Comparison of ENCODE assay signal across 15 cellular contexts in genomic region chr6:42239333-42239732, GRCh38. TPM values are rescaled to one million over a fixed set of nuclear protein-coding genes. Genes with fewer than 3 reads are reported as not detected.
DNase-seq lines count a peak whose midpoint lies in the region; ATAC-seq and TF ChIP-seq lines count a peak whose summit lies in the region.
"Had no signal": no experiment of that assay in that cellular context is flagged by ENCODE, and none has a peak within 500 bp of the region (broad histone marks: within the 10 kb centered on the region; RNA-seq: fewer than 3 reads in every experiment).

No MANE protein-coding gene starts in this region.

- no peak for TF ChIP-seq CTCF in right atrium auricular region (IDR thresholded peaks at IDR 0.05)
- TF ChIP-seq CTCF in PC-9 (conservative IDR thresholded peaks at IDR 0.05), result no peak
- TF ChIP-seq CTCF in fibroblast of lung (conservative IDR thresholded peaks at IDR 0.05 in 1 of 2, IDR thresholded peaks at IDR 0.05 in 1 of 2; ENCODE audit: low read depth in 1 of 2, low read length in 2 of 2), result no peak
- no peak for TF ChIP-seq CTCF in suprapubic skin (IDR thresholded peaks at IDR 0.05)

- H3K27me3 Mint-ChIP-seq in activated CD8-positive, alpha-beta memory T cell treated with anti-CD3 and anti-CD28 coated beads, Interleukin-2, amount 10 ng/mL, durations not matched to agents 7 days and 5 days, result no peaks in the 10 kb centered on the region
- H3K27me3 Mint-ChIP-seq: stimulated activated naive CD8-positive, alpha-beta T cell treated with anti-CD3 and anti-CD28 coated beads, Interleukin-15, amount 100 ng/mL, for 72 hours had no signal

- no peak for TF ChIP-seq POLR2A in suprapubic skin (IDR thresholded peaks at IDR 0.05)

- no peaks in the 10 kb centered on the region for H3K9me3 ChIP-seq in right atrium auricular region
- H3K9me3 ChIP-seq in PC-9 (ENCODE audit: insufficient read depth, low read depth), result no peaks in the 10 kb centered on the region
- H3K9me3 ChIP-seq in fibroblast of lung (ENCODE audit: control insufficient read depth, insufficient read depth, low read depth, low read length), result no peaks in the 10 kb centered on the region
- H3K9me3 ChIP-seq in suprapubic skin, result no peaks in the 10 kb centered on the region
- H3K9me3 ChIP-seq: BLaER1 had no signal

- H2AFZ ChIP-seq in PC-9 (no peak overlapping the region; the same call in 1 of the 2 replicates), fibroblast of lung (ENCODE audit: low read length) (no peak overlapping the region)

- no peak overlapping the region for H3K9ac ChIP-seq in fibroblast of lung (ENCODE audit: insufficient read depth, low read length)
- H3K9ac ChIP-seq: BLaER1 had no signal

- no peaks in the 10 kb centered on the region for H3K79me2 ChIP-seq in PC-9 (ENCODE audit: low read depth)
- no peaks in the 10 kb centered on the region for H3K79me2 ChIP-seq in fibroblast of lung (ENCODE audit: control insufficient read depth, insufficient read depth, low read length)

- no TSS peak for BruUV-seq in PC-9 (replicated peaks; lab: Mats Ljungman, UMichigan)

- no peaks in the 10 kb centered on the region for H3K9me2 ChIP-seq in PC-9 (ENCODE audit: insufficient read depth)

- ATAC-seq in Right ventricle myocardium inferior, result peak; percentile 44
- no peak for ATAC-seq in HG03469 (IDR thresholded peaks at IDR 0.05; ENCODE audit: unreplicated experiment)
- ATAC-seq in activated CD8-positive, alpha-beta memory T cell treated with anti-CD3 and anti-CD28 coated beads, Interleukin-2, amount 10 ng/mL, durations not matched to agents 7 days and 5 days, result no peak
- ATAC-seq: stimulated activated naive CD8-positive, alpha-beta T cell treated with anti-CD3 and anti-CD28 coated beads, Interleukin-15, amount 100 ng/mL, for 72 hours had no signal

- peaks cover 0 to 12% of the 10 kb centered on the region in 2 donors for H3K4me1 ChIP-seq in right atrium auricular region
- H3K4me1 ChIP-seq in PC-9 (replicated peaks; ENCODE audit: insufficient read depth), result peaks cover 24% of the 10 kb centered on the region
- H3K4me1 ChIP-seq in fibroblast of lung (ENCODE audit: control insufficient read depth, extremely low read depth, insufficient read depth, low read length), result peaks cover 9% of the 10 kb centered on the region
- peaks cover 16% of the 10 kb centered on the region for H3K4me1 ChIP-seq in suprapubic skin
- H3K4me1 ChIP-seq: BLaER1 had no signal

- intact Hi-C loops in Right ventricle myocardium inferior (cut with DNase I) (no loop called here), PC-9 (cut with micrococcal nuclease; ENCODE audit: unreplicated experiment) (no loop called here)

- H3K9me3 Mint-ChIP-seq in activated CD8-positive, alpha-beta memory T cell treated with anti-CD3 and anti-CD28 coated beads, Interleukin-2, amount 10 ng/mL, durations not matched to agents 7 days and 5 days (ENCODE audit: low read depth), result no peaks in the 10 kb centered on the region
- H3K9me3 Mint-ChIP-seq: stimulated activated naive CD8-positive, alpha-beta T cell treated with anti-CD3 and anti-CD28 coated beads, Interleukin-15, amount 100 ng/mL, for 72 hours had no signal

- no peak overlapping the region for H3K27ac Mint-ChIP-seq in activated CD8-positive, alpha-beta memory T cell treated with anti-CD3 and anti-CD28 coated beads, Interleukin-2, amount 10 ng/mL, durations not matched to agents 7 days and 5 days

- H3K36me3 ChIP-seq in right atrium auricular region (no peaks in the 10 kb centered on the region), PC-9 (ENCODE audit: low read depth) (peaks cover 7% of the 10 kb centered on the region; the same call in 1 of the 2 replicates), fibroblast of lung (ENCODE audit: control insufficient read depth, insufficient read depth, low read length) (peaks cover 11% of the 10 kb centered on the region), suprapubic skin (peaks cover 41% of the 10 kb centered on the region)

- no peak overlapping the region for H3K4me3 Mint-ChIP-seq in activated CD8-positive, alpha-beta memory T cell treated with anti-CD3 and anti-CD28 coated beads, Interleukin-2, amount 10 ng/mL, durations not matched to agents 7 days and 5 days
- H3K4me3 Mint-ChIP-seq: stimulated activated naive CD8-positive, alpha-beta T cell treated with anti-CD3 and anti-CD28 coated beads, Interleukin-15, amount 100 ng/mL, for 72 hours had no signal

- TF ChIP-seq EP300 in suprapubic skin (IDR thresholded peaks at IDR 0.05), result no peak

- peaks cover 27% of the 10 kb centered on the region for H3K4me1 Mint-ChIP-seq in activated CD8-positive, alpha-beta memory T cell treated with anti-CD3 and anti-CD28 coated beads, Interleukin-2, amount 10 ng/mL, durations not matched to agents 7 days and 5 days
- H3K4me1 Mint-ChIP-seq: stimulated activated naive CD8-positive, alpha-beta T cell treated with anti-CD3 and anti-CD28 coated beads, Interleukin-15, amount 100 ng/mL, for 72 hours had no signal

- peaks cover 48% of the 10 kb centered on the region for H3K36me3 Mint-ChIP-seq in activated CD8-positive, alpha-beta memory T cell treated with anti-CD3 and anti-CD28 coated beads, Interleukin-2, amount 10 ng/mL, durations not matched to agents 7 days and 5 days

- POLR2A ChIA-PET in PC-9 (lab: Charles Lee; ENCODE audit: unreplicated experiment), result interaction anchor here (0.5 to 0.8 kb wide), 5 partner anchors 14 to 222 kb away, joined by 3 to 8 read pairs (median 3); no protein-coding TSS in a partner anchor

- H4K20me1 ChIP-seq in PC-9 (ENCODE audit: insufficient read depth) (no peaks in the 10 kb centered on the region), fibroblast of lung (ENCODE audit: control insufficient read depth, extremely low read depth, insufficient read depth, low read length) (no peaks in the 10 kb centered on the region)
- H4K20me1 ChIP-seq: BLaER1 had no signal

- WGBS in suprapubic skin, result 64% methylated on average over 5 of the region's 5 CpGs

- CTCF ChIA-PET in PC-9 (lab: Charles Lee), result interaction anchor here (0.9 to 1.2 kb wide), 4 partner anchors 12 to 487 kb away, joined by 3 to 8 read pairs (median 4); no protein-coding TSS in a partner anchor
- CTCF ChIA-PET in activated CD8-positive, alpha-beta memory T cell treated with anti-CD3 and anti-CD28 coated beads, Interleukin-2, amount 10 ng/mL, durations not matched to agents 7 days and 5 days (lab: Charles Lee), result interaction anchor here (0.6 to 1.0 kb wide), 3 partner anchors 14 to 458 kb away, joined by 3 read pairs; no protein-coding TSS in a partner anchor

- H3K27ac ChIP-seq in right atrium auricular region, result no peak overlapping the region
- peak overlapping the region; percentile 77 for H3K27ac ChIP-seq in PC-9
- H3K27ac ChIP-seq in fibroblast of lung (ENCODE audit: insufficient read depth, low read length), result peak overlapping the region; percentile 67
- peak overlapping the region; percentile 55 for H3K27ac ChIP-seq in suprapubic skin
- H3K27ac ChIP-seq: BLaER1 had no signal

- DNase-seq in Right ventricle myocardium inferior (ENCODE audit: missing footprints) (no peak), right atrium auricular region (ENCODE audit: low spot score) (no peak), PC-9 (peak in 1 of 2 experiments; percentile 31), fibroblast of lung (ENCODE audit: low read depth in 2 of 2) (no peak), suprapubic skin (ENCODE audit: low spot score in 2 of 2) (no peak), globus pallidus (ENCODE audit: low spot score) (no peak)
- no peak for DNase-seq in activated CD8-positive, alpha-beta memory T cell treated with anti-CD3 and anti-CD28 coated beads, Interleukin-2, amount 10 ng/mL, durations not matched to agents 7 days and 5 days
- DNase-seq: activated CD4-positive, alpha-beta T cell treated with anti-CD3 and anti-CD28 coated beads, Interleukin-2, amount 50 U/mL, for 1 hour; GF-D8; left cardiac atrium; MV-4-11; nucleus accumbens; stimulated activated naive CD8-positive, alpha-beta T cell treated with anti-CD3 and anti-CD28 coated beads, Interleukin-15, amount 100 ng/mL, for 72 hours had no signal

- peaks cover 23% of the 10 kb centered on the region for H3F3A ChIP-seq in PC-9 (ENCODE audit: insufficient read depth, low read depth)

- H3K4me3 ChIP-seq in right atrium auricular region (no peak overlapping the region), PC-9 (no peak overlapping the region), fibroblast of lung (replicated peaks in 1 of 4; ENCODE audit: control extremely low read depth in 1 of 4, insufficient read depth in 1 of 4, low read depth in 3 of 4, low read length in 4 of 4) (no peak overlapping the region), suprapubic skin (no peak overlapping the region)
- H3K4me3 ChIP-seq: BLaER1 had no signal

- no peaks in the 10 kb centered on the region for H3K27me3 ChIP-seq in right atrium auricular region
- H3K27me3 ChIP-seq in PC-9 (ENCODE audit: insufficient read depth, low read depth), result no peaks in the 10 kb centered on the region
- H3K27me3 ChIP-seq in fibroblast of lung (ENCODE audit: control insufficient read depth, insufficient read depth, low read length), result no peaks in the 10 kb centered on the region
- no peaks in the 10 kb centered on the region for H3K27me3 ChIP-seq in suprapubic skin
- H3K27me3 ChIP-seq: BLaER1 had no signal

- H3K4me2 ChIP-seq in PC-9, result peak overlapping the region; percentile 62
- peak overlapping the region; percentile 55 for H3K4me2 ChIP-seq in fibroblast of lung (ENCODE audit: extremely low read depth, insufficient read depth, low read length)
- H3K4me2 ChIP-seq: BLaER1 had no signal

RNA-seq across cellular contexts. Expression of gene MRPS10, which starts 21.7 kb away (rescaled TPM):
- total RNA-seq in Right ventricle myocardium inferior (62.3 TPM), right atrium auricular region (10 to 100 TPM; 27.9 to 52.4 TPM), PC-9 (2021) (38.7 and 56.5 TPM in 2 replicates), fibroblast of lung (46.5 and 67.5 TPM in 2 replicates), suprapubic skin (10 to 100 TPM; 17.7 to 20.8 (median 20.3) TPM)
- polyA plus RNA-seq in fibroblast of lung, result 70.9 and 74.1 TPM in 2 replicates
- 42.4 and 44.4 TPM in 2 replicates for polyA plus RNA-seq in fibroblast of lung (2012)
- polyA minus RNA-seq in fibroblast of lung (ENCODE audit: low replicate concordance), result 2.0 and 4.2 TPM in 2 replicates
- 10 to 100 TPM; 28.8 to 36.5 TPM for total RNA-seq in activated CD8-positive, alpha-beta memory T cell treated with anti-CD3 and anti-CD28 coated beads, Interleukin-2, amount 10 ng/mL, durations not matched to agents 7 days and 5 days

RNA-seq across cellular contexts. Expression of gene GUCA1B, which starts 44.6 kb away (rescaled TPM):
- total RNA-seq in Right ventricle myocardium inferior (1.2 TPM), right atrium auricular region (under 1 TPM; 0.74 to 0.83 TPM), PC-9 (2021) (1.1 and 2.5 TPM in 2 replicates), fibroblast of lung (under 0.01 and 0.83 TPM in 2 replicates), suprapubic skin (1 to 10 TPM in 1 of 4 donors, under 1 TPM in 2, not detected in 1; 0.47 to 4.2 (median 0.76) TPM)
- 0.14 and 0.39 TPM in 2 replicates for polyA plus RNA-seq in fibroblast of lung
- 0.12 and 0.14 TPM in 2 replicates for polyA plus RNA-seq in fibroblast of lung (2012)
- polyA minus RNA-seq in fibroblast of lung (ENCODE audit: low replicate concordance), result 1.1 TPM in 1 of 2 replicates, not detected in the other
- 1 to 10 TPM in 1 of 2 experiments, under 1 TPM in 1; 0.94 to 1.8 TPM for total RNA-seq in activated CD8-positive, alpha-beta memory T cell treated with anti-CD3 and anti-CD28 coated beads, Interleukin-2, amount 10 ng/mL, durations not matched to agents 7 days and 5 days

Comparison
In these comparisons a context has a peak if more than half of its experiments do, and no peak if none do; other contexts are left out.
1. H3K27ac ChIP-seq: peak in PC-9 (single experiment), fibroblast of lung (single experiment) and suprapubic skin (single experiment); none in right atrium auricular region (0 of 2).